In genomic region chr12:132471011-132471857, GRCh38 we compare ENCODE assay signal across 9 cellular contexts. TPM values are rescaled to one million over a fixed set of nuclear protein-coding genes. Genes with fewer than 3 reads are reported as not detected.
DNase-seq lines count a peak whose midpoint lies in the region; ATAC-seq, FAIRE-seq and TF ChIP-seq lines count a peak whose summit lies in the region.
"Had no signal": no experiment of that assay in that cellular context is flagged by ENCODE, and none has a peak within 500 bp of the region (broad histone marks: within the 10 kb centered on the region; RNA-seq: fewer than 3 reads in every experiment).

No MANE protein-coding gene starts in this region.

- POLR2A ChIA-PET in A549 (lab: Yijun Ruan, JAX), result no interaction called here

- TF ChIP-seq CTCF in A549 (IDR thresholded peaks at IDR 0.05) (no peak), heart left ventricle (IDR thresholded peaks at IDR 0.05) (no peak)

- TF ChIP-seq RAD21 in A549 (conservative IDR thresholded peaks at IDR 0.05 in 1 of 2, IDR thresholded peaks at IDR 0.05 in 1 of 2), result no peak

- H3K4me1 ChIP-seq in A549, result peaks cover 8% of the 10 kb centered on the region; the same call in 1 of the 3 replicates
- H3K4me1 ChIP-seq in heart left ventricle, result peaks cover 0 to 9% (median 0%) of the 10 kb centered on the region in 12 donors

- 0 out of 3 replicates have a peak overlapping the region, but pooled peaks have one; percentile 1 for H3K4me2 ChIP-seq in A549

- CTCF ChIA-PET in A549 (lab: Yijun Ruan, JAX), result interaction anchor here (1.3 kb wide), 1 partner anchor 57 kb away, joined by 3 read pairs; no protein-coding TSS in a partner anchor

- intact Hi-C loops in heart left ventricle (cut with DNase I), result no loop called here

- H3K27ac ChIP-seq in A549 (no peak overlapping the region; a peak in 1 of 6 replicates), heart left ventricle (no peak overlapping the region)

- ATAC-seq in A549 (peak in 1 of 2 experiments; percentile 30; a peak in 4 of 6 replicates), heart left ventricle (peak; percentile 87 to 93 (median 91))

- no peak for TF ChIP-seq EP300 in A549 (IDR thresholded peaks at IDR 0.05)

- TF ChIP-seq POLR2A in A549 (IDR thresholded peaks at IDR 0.05; ENCODE audit: low read length) (no peak), heart left ventricle (IDR thresholded peaks at IDR 0.05) (no peak)

- DNase-seq in A549 (ENCODE audit: low read depth in 1 of 2, low spot score in 1 of 2) (peak in 1 of 2 experiments; percentile 37), GM18507 (ENCODE audit: extremely low spot score, insufficient read length, low read depth) (no peak), OCI-M1 (lab: John Stamatoyannopoulos, UW) (peak; percentile 98), heart left ventricle (peak in 3 of 5 donors; percentile 24 to 55 (median 30)), NCI-H2107 (lab: John Stamatoyannopoulos, UW) (no peak), NCI-H2081 treated with DMSO at 0.1 percent for 48 hours (lab: John Stamatoyannopoulos, UW) (no peak), dedifferentiated amniotic fluid mesenchymal stem cell (ENCODE audit: extremely low spot score) (no peak), NCI-H1694 treated with DMSO at 0.1 percent for 48 hours (lab: John Stamatoyannopoulos, UW) (no peak)
- DNase-seq: DND-41 had no signal

- H3K27me3 ChIP-seq in heart left ventricle, result peaks cover 0 to 33% (median 10%) of the 10 kb centered on the region in 9 donors

- WGBS in A549 (ENCODE audit: missing lambda C conversion rate), result 61% methylated on average over 18 of the region's 18 CpGs
- WGBS in heart left ventricle, 4 donors, result 50 to 57% (median 53%) methylated on average over 18 of the region's 18 CpGs

- H3K4me3 ChIP-seq in A549 (no peak overlapping the region), heart left ventricle (no peak overlapping the region)

- no peaks in the 10 kb centered on the region for H3K36me3 ChIP-seq in heart left ventricle

- FAIRE-seq in A549 (lab: Jason Lieb, UNC) (no peak), GM18507 (lab: Jason Lieb, UNC) (peak; percentile 33)

- H3K9me3 ChIP-seq in A549 (no peaks in the 10 kb centered on the region), heart left ventricle (no peaks in the 10 kb centered on the region)

TF ChIP-seq in A549, 52 proteins besides CTCF, POLR2A, EP300 and RAD21:
- no peak for TF ChIP-seq NFE2L2 (conservative IDR thresholded peaks at IDR 0.05; ENCODE audit: low read length)
- no peak for TF ChIP-seq CHD4 (IDR thresholded peaks at IDR 0.05; ENCODE audit: borderline replicate concordance)
- TF ChIP-seq REST (IDR thresholded peaks at IDR 0.05), result no peak
- no peak for TF ChIP-seq PHF8 (IDR thresholded peaks at IDR 0.05; ENCODE audit: borderline replicate concordance, low read depth)
- no peak for TF ChIP-seq GATA3 (IDR thresholded peaks at IDR 0.05; ENCODE audit: borderline replicate concordance)
- no peak for TF ChIP-seq CBX2 (IDR thresholded peaks at IDR 0.05; ENCODE audit: borderline replicate concordance, low read depth)
- TF ChIP-seq MAFK (IDR thresholded peaks at IDR 0.05; ENCODE audit: partially characterized antibody), result no peak

RNA-seq across cellular contexts. Expression of gene FBRSL1, which starts 18.7 kb away (rescaled TPM):
- polyA plus RNA-seq in A549 (2011; rRNA removed), result 2.7 and 3.0 TPM in 2 replicates
- polyA plus RNA-seq in A549 (2012; cell fraction: cytosol; rRNA removed), result 13.4 and 22.4 TPM in 2 replicates
- polyA plus RNA-seq in A549 (2012; cell fraction: nucleus; rRNA removed), result 53.8 and 59.8 TPM in 2 replicates
- 28.5 to 37.8 TPM (median 32.8 TPM) in 3 replicates for polyA plus RNA-seq in A549 (2017; fragmentation: RNase III; extraction: RNeasy Plus Mini Kit Qiagen cat#74134 plus additional on column Dnase treatment)
- polyA minus RNA-seq in A549 (2011; rRNA and poly(A)+ RNA removed), result 3.4 and 3.6 TPM in 2 replicates
- total RNA-seq in heart left ventricle, result 10 to 100 TPM; 23.0 to 88.2 (median 45.4) TPM
- 10 to 100 TPM; 35.4 to 40.0 TPM for polyA plus RNA-seq in heart left ventricle

Comparison
In these comparisons a context has a peak if more than half of its experiments do, and no peak if none do; other contexts are left out.
1. DNase-seq: peak in OCI-M1 (single experiment) and heart left ventricle (3 of 5); none in GM18507 (single experiment), NCI-H2107 (single experiment), NCI-H2081 treated with DMSO at 0.1 percent for 48 hours (single experiment), dedifferentiated amniotic fluid mesenchymal stem cell (single experiment) and NCI-H1694 treated with DMSO at 0.1 percent for 48 hours (single experiment).